8 cellular contexts compared by ENCODE assay signal in genomic region chr10:80453715-80454525, GRCh38. TPM values are rescaled to one million over a fixed set of nuclear protein-coding genes. Genes with fewer than 3 reads are reported as not detected.
A peak's percentile ranks its signal among the peaks of the same experiment; 100 is the strongest.
DNase-seq lines count a peak whose midpoint lies in the region; ATAC-seq and TF ChIP-seq lines count a peak whose summit lies in the region.

Gene TSPAN14 (plus strand): TSS chr10:80454310. CDS start chr10:80489234, 34,924 bp downstream.

- H3F3A ChIP-seq in neural progenitor cell (ENCODE audit: low read depth), result peaks cover 29% of the 10 kb centered on the region

- H3K27me3 ChIP-seq in SJSA1 (replicated peaks) (no peaks in the 10 kb centered on the region), foreskin keratinocyte (no peaks in the 10 kb centered on the region), neural progenitor cell (no peaks in the 10 kb centered on the region)

- H3K9me3 ChIP-seq in SJSA1 (replicated peaks) (no peaks in the 10 kb centered on the region), neural progenitor cell (ENCODE audit: low read depth) (no peaks in the 10 kb centered on the region)

- peaks cover 46% of the 10 kb centered on the region for H3K79me2 ChIP-seq in neural progenitor cell (ENCODE audit: low read depth)

- peak within 1 kb of the TSS; percentile 99 for H3K4me3 ChIP-seq in SJSA1
- H3K4me3 ChIP-seq in neural progenitor cell, result peak within 1 kb of the TSS; percentile 98

- H3K4me1 Mint-ChIP-seq in neural progenitor cell, result peaks cover 37% of the 10 kb centered on the region

- ATAC-seq in GM19463 (IDR thresholded peaks at IDR 0.05; ENCODE audit: unreplicated experiment) (peak; percentile 60), foreskin keratinocyte (peak; percentile 66)

- no peaks in the 10 kb centered on the region for H3K9me3 Mint-ChIP-seq in neural progenitor cell

- H3K36me3 ChIP-seq in SJSA1, result peaks cover 27% of the 10 kb centered on the region
- no peaks in the 10 kb centered on the region for H3K36me3 ChIP-seq in neural progenitor cell

- H3K4me1 ChIP-seq in SJSA1 (replicated peaks) (peaks cover 47% of the 10 kb centered on the region), foreskin keratinocyte (peaks cover 19% of the 10 kb centered on the region), neural progenitor cell (peaks cover 32% of the 10 kb centered on the region)

- peak within 1 kb of the TSS; percentile 100 for H3K4me2 ChIP-seq in neural progenitor cell

- H2AFZ ChIP-seq in neural progenitor cell (replicated peaks), result peak within 1 kb of the TSS; percentile 82

- DNase-seq in Caki2 (ENCODE audit: low read depth) (peak; percentile 75), HK-2 (ENCODE audit: unreplicated experiment) (peak; percentile 86), SJSA1 (ENCODE audit: low read depth in 1 of 2, low spot score in 2 of 2) (peak; percentile 76 to 80), foreskin keratinocyte (peak in 1 of 2 donors; percentile 68), neural progenitor cell (ENCODE audit: low spot score) (peak; percentile 94), superior temporal gyrus (ENCODE audit: extremely low spot score) (peak; percentile 71)
- peak; percentile 74 for DNase-seq in activated naive CD4-positive, alpha-beta T cell treated with Interleukin-2 at 50 U/mL for 16 hours

- no peaks in the 10 kb centered on the region for H3K36me3 Mint-ChIP-seq in neural progenitor cell

- peak within 1 kb of the TSS; percentile 87 for H3K27ac ChIP-seq in SJSA1
- H3K27ac ChIP-seq in foreskin keratinocyte, result peak within 1 kb of the TSS; percentile 97
- peak within 1 kb of the TSS; percentile 88 for H3K27ac ChIP-seq in neural progenitor cell

- in situ Hi-C loops in Caki2 (cut with HindIII; ENCODE audit: low pct_unique_long_range_greater_than_20kb, low sequenced_read_pairs), result no loop called here

- peak within 1 kb of the TSS; percentile 80 for H3K9ac ChIP-seq in neural progenitor cell

- peak within 1 kb of the TSS; percentile 99 for H3K4me3 Mint-ChIP-seq in neural progenitor cell

- TF ChIP-seq CTCF in foreskin keratinocyte (conservative IDR thresholded peaks at IDR 0.05), result no peak
- TF ChIP-seq CTCF in neural progenitor cell (IDR thresholded peaks at IDR 0.05), result no peak

- peak within 1 kb of the TSS; percentile 99 for H3K27ac Mint-ChIP-seq in neural progenitor cell

- peaks cover 12% of the 10 kb centered on the region for H3K27me3 Mint-ChIP-seq in neural progenitor cell (ENCODE audit: insufficient read depth, low read depth)

- peaks cover 44% of the 10 kb centered on the region for H4K20me1 ChIP-seq in neural progenitor cell (ENCODE audit: low read depth)

RNA-seq across cellular contexts. Expression of gene TSPAN14, which starts in this region (rescaled TPM):
- total RNA-seq in Caki2 (2014; rRNA removed; shearing (Covaris generic); ENCODE audit: low replicate concordance), result 57.1 and 92.5 TPM in 2 replicates
- total RNA-seq in SJSA1 (2014; rRNA removed; shearing (Covaris generic)), result 60.8 and 65.8 TPM in 2 replicates
- total RNA-seq in foreskin keratinocyte (105 and 139 TPM in 2 replicates), neural progenitor cell (ENCODE audit: low replicate concordance) (32.7 and 68.9 TPM in 2 replicates)
- polyA plus RNA-seq in foreskin keratinocyte, result 76.4 and 110 TPM in 2 replicates
